In genomic region chr10:68095176-68095575, GRCh38 we compare ENCODE assay signal across 1 cellular context.
A peak's percentile ranks its signal among the peaks of the same experiment; 100 is the strongest.
TF ChIP-seq lines count a peak whose summit lies in the region.

No MANE protein-coding gene starts in this region.

TF ChIP-seq in IMR-90, 13 proteins besides CTCF, POLR2A, EP300 and RAD21:
- TF ChIP-seq NFE2L2 (IDR thresholded peaks at IDR 0.05; ENCODE audit: low read depth, low read length) (no peak), SMC3 (IDR thresholded peaks at IDR 0.05; ENCODE audit: low read depth, low read length) (no peak), CHD1 (IDR thresholded peaks at IDR 0.05; ENCODE audit: low read depth, low read length) (no peak), FOS (IDR thresholded peaks at IDR 0.05; ENCODE audit: low read depth, low read length) (peak; percentile 2; the same call in 1 of the 2 replicates)
